Comparison of ENCODE assay signal across 22 cellular contexts in the genomic region with DNA sequence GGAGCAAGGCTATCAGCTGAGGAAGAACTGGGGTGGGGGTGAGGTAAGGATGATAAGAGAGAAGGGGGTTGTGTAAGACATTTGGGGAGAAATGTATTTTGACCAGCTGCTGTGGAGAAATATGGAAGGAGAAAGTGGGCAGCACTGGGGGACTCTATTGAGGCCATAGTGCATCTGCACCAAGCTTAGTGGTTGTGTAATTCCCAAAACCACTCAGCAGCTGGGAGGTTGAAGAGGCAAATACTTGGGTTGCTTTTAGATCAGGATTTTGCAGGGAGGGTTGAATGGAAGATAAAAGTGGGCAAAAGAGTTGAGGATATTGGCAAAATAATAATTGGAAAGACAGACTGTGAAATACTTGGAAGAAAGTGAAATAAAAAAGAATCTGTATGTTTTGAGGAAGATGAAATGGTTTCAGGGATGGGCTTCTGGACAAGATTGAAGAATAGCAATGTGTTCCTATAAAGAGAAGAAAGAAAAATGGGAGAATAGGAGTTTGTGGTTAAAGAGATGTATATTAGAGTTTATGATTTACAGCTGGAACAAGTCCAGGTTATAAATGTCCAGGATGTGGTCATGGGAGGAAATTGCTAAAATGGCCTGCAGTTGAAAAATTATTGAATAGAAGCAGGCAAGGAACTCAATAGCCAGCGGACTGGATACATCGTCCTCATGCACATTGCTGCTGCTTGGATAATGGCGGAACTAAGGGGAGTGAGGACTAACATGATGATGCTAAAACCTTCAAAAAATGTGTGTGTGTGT.
A peak's percentile ranks its signal among the peaks of the same experiment; 100 is the strongest.
DNase-seq lines count a peak whose midpoint lies in the region; ATAC-seq, FAIRE-seq and TF ChIP-seq lines count a peak whose summit lies in the region.
"Had no signal": no experiment of that assay in that cellular context is flagged by ENCODE, and none has a peak within 500 bp of the region (broad histone marks: within the 10 kb centered on the region; RNA-seq: fewer than 3 reads in every experiment).

No MANE protein-coding gene starts in this region.

- no peaks in the 10 kb centered on the region for H3K36me3 ChIP-seq in GM12878 (ENCODE audit: control insufficient read depth in 2 of 2, insufficient read depth in 2 of 2, low read length in 1 of 2)
- H3K36me3 ChIP-seq: adrenal gland, cardiac muscle cell, esophagus muscularis mucosa, heart left ventricle had no signal

- no peaks in the 10 kb centered on the region for H3K79me2 ChIP-seq in GM12878 (ENCODE audit: control insufficient read depth, insufficient read depth, low read length)
- H3K79me2 ChIP-seq: parathyroid adenoma had no signal

- peak overlapping the region; percentile 26; the same call in 1 of the 2 replicates for H2AFZ ChIP-seq in GM12878 (ENCODE audit: control insufficient read depth, low read depth, low read length)
- H2AFZ ChIP-seq: parathyroid adenoma had no signal

- H3K4me3 Mint-ChIP-seq in Calu3 (ENCODE audit: low read depth, unreplicated experiment), result peak overlapping the region; percentile 5
- peak overlapping the region in 1 of 3 experiments; percentile 9 for H3K4me3 Mint-ChIP-seq in nephron
- H3K4me3 Mint-ChIP-seq in activated T-helper 1 cell treated with anti-CD3 and anti-CD28 coated beads, Interleukin-12 subunit alpha, Interleukin-12 subunit beta, Interleukin-2, Interleukin-4 antibody, amounts not matched to agents 30 ng/mL and 10 ng/mL and 1 ng/mL, durations not matched to agents 14 hours and 24 hours and 36 hours, result no peak overlapping the region
- H3K4me3 Mint-ChIP-seq: activated T-helper 17 cell treated with anti-CD3 and anti-CD28 coated beads, Interleukin-2, amount 50 U/mL, for 72 hours; immature natural killer cell; T-helper 2 cell treated with Interferon-gamma antibody and Interleukin-4, amounts not matched to agents 5 μg/mL and 100 μg/mL, for 36 hours had no signal

- H4K20me1 ChIP-seq in GM12878 (ENCODE audit: control insufficient read depth, insufficient read depth), result no peaks in the 10 kb centered on the region

- SMC1A ChIA-PET in GM12878 (lab: Charles Lee; ENCODE audit: uncharacterized antibody, unreplicated experiment), result interaction anchor here (0.6 to 4.9 kb wide), 30 partner anchors 9 to 723 kb away, joined by 3 to 49 read pairs (median 4); a partner anchor contains a TSS

- no TSS peak for BruUV-seq in Calu3 (replicated peaks; lab: Mats Ljungman, UMichigan)
- BruUV-seq in GM12878 (replicated peaks; lab: Mats Ljungman, UMichigan), result no TSS peak

- H3K4me2 ChIP-seq in GM12878 (ENCODE audit: control insufficient read depth, insufficient read depth), result no peak overlapping the region

- peak overlapping the region; percentile 8 for H3K27ac Mint-ChIP-seq in Calu3 (ENCODE audit: unreplicated experiment)
- H3K27ac Mint-ChIP-seq in nephron, result peak overlapping the region; percentile 63 to 85 (median 72)
- no peak overlapping the region for H3K27ac Mint-ChIP-seq in activated T-helper 1 cell treated with anti-CD3 and anti-CD28 coated beads, Interleukin-12 subunit alpha, Interleukin-12 subunit beta, Interleukin-2, Interleukin-4 antibody, amounts not matched to agents 30 ng/mL and 10 ng/mL and 1 ng/mL, durations not matched to agents 14 hours and 24 hours and 36 hours
- H3K27ac Mint-ChIP-seq: activated T-helper 17 cell treated with anti-CD3 and anti-CD28 coated beads, Interleukin-2, amount 50 U/mL, for 72 hours; immature natural killer cell; T-helper 2 cell treated with Interferon-gamma antibody and Interleukin-4, amounts not matched to agents 5 μg/mL and 100 μg/mL, for 36 hours had no signal

- FAIRE-seq in GM12878 (lab: Jason Lieb, UNC), result no peak
- FAIRE-seq: urothelium cell line had no signal

- 89% methylated on average over 3 of the region's 3 CpGs for WGBS in GM12878 (ENCODE audit: insufficient coverage, insufficient replicate concordance, low lambda C conversion rate, missing lambda C conversion rate)

- TF ChIP-seq POLR2A in GM12878 (IDR thresholded peaks at IDR 0.05; ENCODE audit: low read depth, low read length), result no peak

- TF ChIP-seq CTCF in Calu3 (IDR thresholded peaks at IDR 0.05; ENCODE audit: unreplicated experiment), result no peak
- no peak for TF ChIP-seq CTCF in GM12878 (IDR thresholded peaks at IDR 0.05 in 2 of 3, conservative IDR thresholded peaks at IDR 0.05 in 1 of 3; ENCODE audit: control insufficient read depth in 2 of 3, extremely low read depth in 1 of 3, insufficient read depth in 1 of 3, low read depth in 3 of 3, low read length in 3 of 3)
- no peak for TF ChIP-seq CTCF in nephron (IDR thresholded peaks at IDR 0.05; ENCODE audit: unreplicated experiment in 3 of 3)

- H3K9me3 ChIP-seq in GM12878 (replicated peaks; ENCODE audit: control insufficient read depth, insufficient read depth, low read length), result no peaks in the 10 kb centered on the region
- H3K9me3 ChIP-seq: adrenal gland, esophagus muscularis mucosa, heart left ventricle had no signal

- H3K4me1 Mint-ChIP-seq in Calu3 (ENCODE audit: low read depth, unreplicated experiment) (peaks cover 41% of the 10 kb centered on the region), nephron (peaks cover 36% of the 10 kb centered on the region)
- no peaks in the 10 kb centered on the region for H3K4me1 Mint-ChIP-seq in activated T-helper 1 cell treated with anti-CD3 and anti-CD28 coated beads, Interleukin-12 subunit alpha, Interleukin-12 subunit beta, Interleukin-2, Interleukin-4 antibody, amounts not matched to agents 30 ng/mL and 10 ng/mL and 1 ng/mL, durations not matched to agents 14 hours and 24 hours and 36 hours (ENCODE audit: low read depth)
- H3K4me1 Mint-ChIP-seq: activated T-helper 17 cell treated with anti-CD3 and anti-CD28 coated beads, Interleukin-2, amount 50 U/mL, for 72 hours had no signal

- no peak overlapping the region for H3K9ac ChIP-seq in GM12878 (ENCODE audit: control insufficient read depth, insufficient read depth, low read length)
- H3K9ac ChIP-seq: parathyroid adenoma had no signal

- no peaks in the 10 kb centered on the region for H3K4me1 ChIP-seq in GM12878 (ENCODE audit: control insufficient read depth, insufficient read depth, low read length)
- H3K4me1 ChIP-seq: heart left ventricle, parathyroid adenoma had no signal

- no peak for TF ChIP-seq EP300 in GM12878 (IDR thresholded peaks at IDR 0.05; ENCODE audit: borderline replicate concordance in 1 of 2, control insufficient read depth in 1 of 2, low read depth in 2 of 2, low read length in 2 of 2)

- DNase-seq in Calu3, result no peak
- peak; percentile 24 for DNase-seq in MV-4-11 (lab: John Stamatoyannopoulos, UW)
- DNase-seq in GM12878 (ENCODE audit: low read depth, low spot score), result no peak
- no peak for DNase-seq in COLO829 (ENCODE audit: low spot score)
- no peak for DNase-seq in activated T-helper 1 cell treated with anti-CD3 and anti-CD28 coated beads, Interleukin-12 subunit alpha, Interleukin-12 subunit beta, Interleukin-2, Interleukin-4 antibody, amounts not matched to agents 30 ng/mL and 10 ng/mL and 1 ng/mL, durations not matched to agents 14 hours and 24 hours and 36 hours (ENCODE audit: low spot score)
- no peak for DNase-seq in stimulated activated CD4-positive, alpha-beta T cell treated with anti-CD3 and anti-CD28 coated beads, Interleukin-4, amount 100 ng/mL, for 4 hours
- DNase-seq: adrenal gland; heart left ventricle; immature natural killer cell; NCI-H2029; NCI-H510A; SHP77 treated with DMSO at 0.1 percent for 48 hours; stimulated activated CD4-positive, alpha-beta T cell treated with anti-CD3 and anti-CD28 coated beads, Interleukin-2, amount 100 ng/mL, for 24 hours had no signal

- H3K27me3 Mint-ChIP-seq in Calu3 (ENCODE audit: unreplicated experiment) (no peaks in the 10 kb centered on the region), nephron (ENCODE audit: low read depth) (no peaks in the 10 kb centered on the region)
- no peaks in the 10 kb centered on the region for H3K27me3 Mint-ChIP-seq in activated T-helper 1 cell treated with anti-CD3 and anti-CD28 coated beads, Interleukin-12 subunit alpha, Interleukin-12 subunit beta, Interleukin-2, Interleukin-4 antibody, amounts not matched to agents 30 ng/mL and 10 ng/mL and 1 ng/mL, durations not matched to agents 14 hours and 24 hours and 36 hours (ENCODE audit: insufficient read depth)
- H3K27me3 Mint-ChIP-seq: activated T-helper 17 cell treated with anti-CD3 and anti-CD28 coated beads, Interleukin-2, amount 50 U/mL, for 72 hours had no signal

- POLR2A ChIA-PET in GM12878 (lab: Charles Lee), result no interaction called here

- H3K27me3 ChIP-seq in GM12878 (replicated peaks in 1 of 2; ENCODE audit: control insufficient read depth in 2 of 2, insufficient read depth in 2 of 2, low read length in 1 of 2), result no peaks in the 10 kb centered on the region; a peak in 1 of 4 replicates
- H3K27me3 ChIP-seq: adrenal gland, cardiac muscle cell, esophagus muscularis mucosa, heart left ventricle had no signal

- CTCF ChIA-PET in Calu3 (lab: Charles Lee) (interaction anchor here (0.6 to 2.1 kb wide), 7 partner anchors 9 to 528 kb away, joined by 3 to 9 read pairs (median 8); no protein-coding TSS in a partner anchor), GM12878 (lab: Yijun Ruan, JAX) (interaction anchor here (0.6 to 6.2 kb wide), 22 partner anchors 9 to 715 kb away, joined by 3 to 91 read pairs (median 7); a partner anchor contains a TSS)

- no peak overlapping the region for H3K4me3 ChIP-seq in GM12878
- H3K4me3 ChIP-seq: adrenal gland, cardiac muscle cell, esophagus muscularis mucosa, heart left ventricle had no signal

- in situ Hi-C loops in GM12878 (cut with MboI), result no loop called here

- TF ChIP-seq RAD21 in GM12878 (IDR thresholded peaks at IDR 0.05; ENCODE audit: insufficient read depth, low read depth, low read length), result no peak

- RAD21 ChIA-PET in GM12878 (lab: Charles Lee; ENCODE audit: unreplicated experiment), result interaction anchor here (1.5 to 4.4 kb wide), 14 partner anchors 18 to 716 kb away, joined by 4 to 75 read pairs (median 7); no protein-coding TSS in a partner anchor

- intact Hi-C loops in Calu3 (cut with micrococcal nuclease; ENCODE audit: unreplicated experiment), result loop anchor here (1.0 to 10.0 kb wide), 6 partner anchors 87 to 721 kb away; no protein-coding TSS in a partner anchor
- intact Hi-C loops in GM12878 (cut with micrococcal nuclease; ENCODE audit: unreplicated experiment), result loop anchor here (2.0 to 5.0 kb wide), 5 partner anchors 87 to 713 kb away; no protein-coding TSS in a partner anchor
- intact Hi-C loops in activated T-helper 1 cell treated with anti-CD3 and anti-CD28 coated beads, Interleukin-12 subunit alpha, Interleukin-12 subunit beta, Interleukin-2, Interleukin-4 antibody, amounts not matched to agents 30 ng/mL and 10 ng/mL and 1 ng/mL, durations not matched to agents 14 hours and 24 hours and 36 hours (cut with micrococcal nuclease), result loop anchor here (10.0 kb wide), 1 partner anchor 721 kb away; no protein-coding TSS in a partner anchor

- H3K36me3 Mint-ChIP-seq in Calu3 (ENCODE audit: insufficient read depth, unreplicated experiment) (no peaks in the 10 kb centered on the region), nephron (ENCODE audit: low read depth) (no peaks in the 10 kb centered on the region)
- no peaks in the 10 kb centered on the region for H3K36me3 Mint-ChIP-seq in activated T-helper 1 cell treated with anti-CD3 and anti-CD28 coated beads, Interleukin-12 subunit alpha, Interleukin-12 subunit beta, Interleukin-2, Interleukin-4 antibody, amounts not matched to agents 30 ng/mL and 10 ng/mL and 1 ng/mL, durations not matched to agents 14 hours and 24 hours and 36 hours (ENCODE audit: low read depth)
- H3K36me3 Mint-ChIP-seq: immature natural killer cell had no signal

- H3K27ac ChIP-seq in GM12878 (ENCODE audit: control insufficient read depth, insufficient read depth), result no peak overlapping the region
- H3K27ac ChIP-seq: adrenal gland, cardiac muscle cell, esophagus muscularis mucosa, heart left ventricle, parathyroid adenoma had no signal

- H3K9me3 Mint-ChIP-seq in Calu3 (ENCODE audit: low read depth, unreplicated experiment), result no peaks in the 10 kb centered on the region
- H3K9me3 Mint-ChIP-seq in nephron, result no peaks in the 10 kb centered on the region
- no peaks in the 10 kb centered on the region for H3K9me3 Mint-ChIP-seq in activated T-helper 1 cell treated with anti-CD3 and anti-CD28 coated beads, Interleukin-12 subunit alpha, Interleukin-12 subunit beta, Interleukin-2, Interleukin-4 antibody, amounts not matched to agents 30 ng/mL and 10 ng/mL and 1 ng/mL, durations not matched to agents 14 hours and 24 hours and 36 hours
- H3K9me3 Mint-ChIP-seq: activated T-helper 17 cell treated with anti-CD3 and anti-CD28 coated beads, Interleukin-2, amount 50 U/mL, for 72 hours; immature natural killer cell; T-helper 2 cell treated with Interferon-gamma antibody and Interleukin-4, amounts not matched to agents 5 μg/mL and 100 μg/mL, for 36 hours had no signal

- ATAC-seq in GM12878 (no peak), HG02798 (IDR thresholded peaks at IDR 0.05; ENCODE audit: poor library complexity, unreplicated experiment) (no peak)
- ATAC-seq: activated CD4-positive, CD25-positive, alpha-beta regulatory T cell treated with anti-CD3 and anti-CD28 coated beads, Interleukin-2, amount 50 U/mL, for 24 hours; activated T-helper 17 cell treated with anti-CD3 and anti-CD28 coated beads, Interleukin-2, amount 50 U/mL, for 72 hours; heart left ventricle had no signal
